ENCODE assay signal across 18 cellular contexts in the genomic region with DNA sequence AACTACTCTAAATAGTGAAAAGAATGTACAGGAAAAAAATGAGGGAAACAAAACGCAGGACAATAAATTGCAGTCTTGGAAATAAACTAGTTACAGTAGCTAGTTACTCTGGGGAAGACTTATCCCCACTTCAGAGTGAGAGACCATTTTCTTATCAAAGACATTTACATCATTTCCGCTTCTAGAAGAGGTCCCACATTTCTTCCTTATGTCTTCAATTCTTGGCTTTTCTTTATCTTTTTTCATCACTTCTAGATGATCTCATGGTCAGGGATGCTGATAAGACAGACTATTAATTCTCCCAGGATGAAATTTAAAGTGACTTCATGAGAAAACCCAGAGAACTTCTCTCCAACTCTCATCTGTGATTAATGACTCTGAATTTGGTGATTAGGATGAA.
DNase-seq lines count a peak whose midpoint lies in the region; ATAC-seq and TF ChIP-seq lines count a peak whose summit lies in the region.
"Had no signal": no experiment of that assay in that cellular context is flagged by ENCODE, and none has a peak within 500 bp of the region (broad histone marks: within the 10 kb centered on the region; RNA-seq: fewer than 3 reads in every experiment).

No MANE protein-coding gene starts in this region.

- DNase-seq in Right ventricle myocardium inferior (ENCODE audit: missing footprints) (no peak), cardiac septum (ENCODE audit: low spot score) (no peak), A172 (ENCODE audit: low spot score) (peak; percentile 18), fibroblast of pulmonary artery (ENCODE audit: low read depth) (peak; percentile 0), mesothelial cell of epicardium (ENCODE audit: low spot score in 2 of 2, unreplicated experiment in 2 of 2) (no peak), islet precursor cell (no peak), T-helper 1 cell (no peak)
- DNase-seq: 8988T; C1 segment of cervical spinal cord; Calu3; CD4-positive, alpha-beta memory T cell; COR-L47; DMS53; DMS79 treated with DMSO at 0.1 percent for 48 hours; GF-D8; HFFc6 had no signal

- H3K27me3 Mint-ChIP-seq in mesothelial cell of epicardium (ENCODE audit: low read depth), result peaks cover 24% of the 10 kb centered on the region
- H3K27me3 Mint-ChIP-seq: CD4-positive, alpha-beta memory T cell had no signal

- TF ChIP-seq CTCF in fibroblast of pulmonary artery (IDR thresholded peaks at IDR 0.05; ENCODE audit: low read length, missing control alignments) (no peak), mesothelial cell of epicardium (IDR thresholded peaks at IDR 0.05; ENCODE audit: unreplicated experiment) (no peak)

- intact Hi-C loops in Right ventricle myocardium inferior (cut with DNase I), result no loop called here
- intact Hi-C loops in cardiac septum (cut with DNase I), result no loop called here

- ATAC-seq in Right ventricle myocardium inferior, result peak; percentile 54
- ATAC-seq: GM23338 had no signal

- H3K4me3 Mint-ChIP-seq in mesothelial cell of epicardium, result no peak overlapping the region
- H3K4me3 Mint-ChIP-seq: CD4-positive, alpha-beta memory T cell; GM23338; HFFc6 had no signal

- no peaks in the 10 kb centered on the region for H3K36me3 Mint-ChIP-seq in mesothelial cell of epicardium
- H3K36me3 Mint-ChIP-seq: CD4-positive, alpha-beta memory T cell had no signal

- peak overlapping the region; percentile 8 for H3K27ac Mint-ChIP-seq in mesothelial cell of epicardium
- H3K27ac Mint-ChIP-seq: CD4-positive, alpha-beta memory T cell; GM23338; HFFc6 had no signal

- H3K4me3 ChIP-seq in fibroblast of pulmonary artery (replicated peaks; ENCODE audit: low read depth, low read length), result no peak overlapping the region
- H3K4me3 ChIP-seq: GM23338, HAP-1 had no signal

- H3K4me1 Mint-ChIP-seq in mesothelial cell of epicardium, result peaks cover 6% of the 10 kb centered on the region
- H3K4me1 Mint-ChIP-seq: CD4-positive, alpha-beta memory T cell; GM23338 had no signal

- H3K9me3 Mint-ChIP-seq in mesothelial cell of epicardium, result peaks cover 9% of the 10 kb centered on the region
- H3K9me3 Mint-ChIP-seq: CD4-positive, alpha-beta memory T cell; GM23338 had no signal

Comparison
In these comparisons a context has a peak if more than half of its experiments do, and no peak if none do; other contexts are left out.
1. DNase-seq: peak in A172 (single experiment) and fibroblast of pulmonary artery (single experiment); none in Right ventricle myocardium inferior (single experiment), cardiac septum (single experiment), mesothelial cell of epicardium (0 of 2), islet precursor cell (single experiment) and T-helper 1 cell (0 of 5).